In genomic region chr1:177824508-177824982, GRCh38 we compare ENCODE assay signal across 25 cellular contexts.
DNase-seq lines count a peak whose midpoint lies in the region; ATAC-seq, FAIRE-seq and TF ChIP-seq lines count a peak whose summit lies in the region.
"Had no signal": no experiment of that assay in that cellular context is flagged by ENCODE, and none has a peak within 500 bp of the region (broad histone marks: within the 10 kb centered on the region; RNA-seq: fewer than 3 reads in every experiment).

No MANE protein-coding gene starts in this region.

- no peak for TF ChIP-seq POLR2A in A549 (IDR thresholded peaks at IDR 0.05; ENCODE audit: low read length)
- TF ChIP-seq POLR2A in gastrocnemius medialis (IDR thresholded peaks at IDR 0.05) = no peak

- no peaks in the 10 kb centered on the region for H3K9me3 ChIP-seq in A549
- H3K9me3 ChIP-seq in gastrocnemius medialis = no peaks in the 10 kb centered on the region
- H3K9me3 ChIP-seq: adrenal gland, BLaER1, sigmoid colon, SK-N-SH, upper lobe of right lung had no signal

- FAIRE-seq in A549 (lab: Jason Lieb, UNC) = no peak

- TF ChIP-seq EP300 in A549 (IDR thresholded peaks at IDR 0.05) = no peak

- H3K36me3 ChIP-seq in gastrocnemius medialis = no peaks in the 10 kb centered on the region
- H3K36me3 ChIP-seq: adrenal gland, BLaER1, cardiac muscle cell, sigmoid colon, upper lobe of right lung had no signal

- no peak for TF ChIP-seq RAD21 in A549 (conservative IDR thresholded peaks at IDR 0.05 in 1 of 2, IDR thresholded peaks at IDR 0.05 in 1 of 2)

- 31% methylated on average over 5 of the region's 5 CpGs for WGBS in A549 (ENCODE audit: missing lambda C conversion rate)

- no peaks in the 10 kb centered on the region for H3K4me1 ChIP-seq in A549
- no peaks in the 10 kb centered on the region for H3K4me1 ChIP-seq in gastrocnemius medialis
- H3K4me1 ChIP-seq: adrenal gland, BLaER1, parathyroid adenoma, upper lobe of right lung had no signal

- H3K27ac ChIP-seq in A549 (no peak overlapping the region), gastrocnemius medialis (no peak overlapping the region)
- H3K27ac ChIP-seq: 22Rv1, adrenal gland, BLaER1, cardiac muscle cell, parathyroid adenoma, sigmoid colon, upper lobe of right lung had no signal

- POLR2A ChIA-PET in A549 (lab: Yijun Ruan, JAX) = no interaction called here

- H3K4me2 ChIP-seq in A549 = no peak overlapping the region
- H3K4me2 ChIP-seq: BLaER1, GM23338, SK-N-SH had no signal

- ATAC-seq in A549 (peak in 1 of 2 experiments; percentile 33; a peak in 1 of 6 replicates), GM19463 (IDR thresholded peaks at IDR 0.05; ENCODE audit: unreplicated experiment) (peak; percentile 70), HG03378 (IDR thresholded peaks at IDR 0.05; ENCODE audit: unreplicated experiment) (peak; percentile 45), gastrocnemius medialis (no peak), HG03520 (IDR thresholded peaks at IDR 0.05; ENCODE audit: unreplicated experiment) (no peak)
- ATAC-seq: activated T-helper 17 cell treated with anti-CD3 and anti-CD28 coated beads, Interleukin-2, amount 50 U/mL, for 72 hours; GM23338; natural killer cell; upper lobe of right lung had no signal

- TF ChIP-seq CTCF in A549 (IDR thresholded peaks at IDR 0.05) (no peak), fibroblast of the aortic adventitia (IDR thresholded peaks at IDR 0.05; ENCODE audit: insufficient read depth, low read length) (no peak), gastrocnemius medialis (IDR thresholded peaks at IDR 0.05 in 4 of 5, conservative IDR thresholded peaks at IDR 0.05 in 1 of 5) (no peak)

- in situ Hi-C loops in gastrocnemius medialis (cut with MboI; ENCODE audit: low sequenced_read_pairs in 4 of 4) = no loop called here

- intact Hi-C loops in gastrocnemius medialis (cut with DNase I; ENCODE audit: low total_unique reads) = no loop called here

- CTCF ChIA-PET in A549 (lab: Yijun Ruan, JAX) = no interaction called here

- DNase-seq in A549 (ENCODE audit: low read depth in 1 of 2, low spot score in 1 of 2) = no peak
- DNase-seq in fibroblast of the aortic adventitia (ENCODE audit: low read depth) = peak; percentile 2
- no peak for DNase-seq in AG08396 (ENCODE audit: low spot score)
- DNase-seq in gastrocnemius medialis = no peak
- no peak for DNase-seq in NOMO-1 (lab: John Stamatoyannopoulos, UW; ENCODE audit: unreplicated experiment in 2 of 2)
- DNase-seq: activated CD4-positive, alpha-beta T cell treated with anti-CD3 and anti-CD28 coated beads for 1 hour; adrenal gland; MV-4-11; natural killer cell; NCI-H187 treated with DMSO at 0.1 percent for 48 hours; NCI-H446; sigmoid colon; SK-N-SH; stimulated activated naive CD4-positive, alpha-beta T cell treated with Interleukin-2 at 50 U/mL for 16 hours; T-helper 9 cell; upper lobe of right lung had no signal

- no peaks in the 10 kb centered on the region for H3K27me3 ChIP-seq in gastrocnemius medialis
- H3K27me3 ChIP-seq: adrenal gland, BLaER1, cardiac muscle cell, sigmoid colon, upper lobe of right lung had no signal

- H3K4me3 ChIP-seq in A549 (no peak overlapping the region), fibroblast of the aortic adventitia (ENCODE audit: low read depth, low read length) (no peak overlapping the region), gastrocnemius medialis (no peak overlapping the region)
- H3K4me3 ChIP-seq: adrenal gland, BLaER1, cardiac muscle cell, GM23338, sigmoid colon, upper lobe of right lung had no signal

TF ChIP-seq in A549, 52 proteins besides CTCF, POLR2A, EP300 and RAD21:
- TF ChIP-seq MAFK (IDR thresholded peaks at IDR 0.05; ENCODE audit: partially characterized antibody) = peak; percentile 14
- TF ChIP-seq CEBPB (IDR thresholded peaks at IDR 0.05) = no peak
- no peak for TF ChIP-seq HOXB13 (CRISPR knock-in tag; IDR thresholded peaks at IDR 0.05; ENCODE audit: low read depth)

Comparison
In these comparisons a context has a peak if more than half of its experiments do, and no peak if none do; other contexts are left out.
1. ATAC-seq: peak in GM19463 (single experiment) and HG03378 (single experiment); none in gastrocnemius medialis (0 of 2) and HG03520 (single experiment).